8 cellular contexts compared by ENCODE assay signal in genomic region chr17:7885357-7886226, GRCh38. TPM values are rescaled to one million over a fixed set of nuclear protein-coding genes. Genes with fewer than 3 reads are reported as not detected.
DNase-seq lines count a peak whose midpoint lies in the region; ATAC-seq and TF ChIP-seq lines count a peak whose summit lies in the region.

No MANE protein-coding gene starts in this region.

- DNase-seq in BE2C (peak; percentile 59), NCI-H748 (lab: John Stamatoyannopoulos, UW; ENCODE audit: unreplicated experiment) (peak; percentile 78), fibroblast of gingiva (ENCODE audit: low read depth) (peak; percentile 10), natural killer cell (peak; percentile 62), transverse colon (peak; percentile 55)
- DNase-seq in activated CD8-positive, alpha-beta memory T cell treated with anti-CD3 and anti-CD28 coated beads, Interleukin-2, amount 50 U/mL, for 48 hours: peak; percentile 78

- H3K27ac ChIP-seq in transverse colon: peak overlapping the region; percentile 93 to 99 (median 96)

- no peaks in the 10 kb centered on the region for H3K4me1 Mint-ChIP-seq in natural killer cell

- in situ Hi-C loops in transverse colon (cut with MboI; ENCODE audit: low pct_ligation_motif_present in 1 of 4, low pct_unique_long_range_greater_than_20kb in 1 of 4, low sequenced_read_pairs in 3 of 4): no loop called here

- WGBS in transverse colon (ENCODE audit: low coverage in 1 of 2), 2 donors: 1% methylated on average over 38 of the region's 65 CpGs; no CpG with 5 or more reads in 1 of the 2 donors

- peak; percentile 38 for ATAC-seq in GM21619 (IDR thresholded peaks at IDR 0.05; ENCODE audit: unreplicated experiment)
- peak; percentile 21 to 39 (median 32) for ATAC-seq in natural killer cell
- no peak for ATAC-seq in HG02610 (IDR thresholded peaks at IDR 0.05; ENCODE audit: unreplicated experiment)

- intact Hi-C loops in natural killer cell (cut with micrococcal nuclease): loop anchor here (2.0 to 5.0 kb wide), 3 partner anchors 43 to 51 kb away; partner anchors contain the start of genes CNTROB, KDM6B and TRAPPC1
- intact Hi-C loops in transverse colon (cut with DNase I; ENCODE audit: low total_unique reads): no loop called here

- H3K36me3 ChIP-seq in BE2C: peaks cover 2% of the 10 kb centered on the region
- H3K36me3 ChIP-seq in transverse colon: no peaks in the 10 kb centered on the region

- peak overlapping the region; percentile 69 for H3K4me3 ChIP-seq in BE2C (ENCODE audit: low read depth, low read length)
- H3K4me3 ChIP-seq in transverse colon: peak overlapping the region; percentile 70 to 85 (median 80)

- H3K4me1 ChIP-seq in BE2C (peaks cover 3% of the 10 kb centered on the region), transverse colon (peaks cover 39 to 81% (median 70%) of the 10 kb centered on the region in 4 donors)

- H3K27ac Mint-ChIP-seq in natural killer cell: no peak overlapping the region

- peak overlapping the region; percentile 50 for H3K4me3 Mint-ChIP-seq in natural killer cell

- TF ChIP-seq POLR2A in transverse colon (IDR thresholded peaks at IDR 0.05): no peak

- no peak for TF ChIP-seq EP300 in transverse colon (IDR thresholded peaks at IDR 0.05; ENCODE audit: low read depth)

- H3K9me3 ChIP-seq in BE2C (no peaks in the 10 kb centered on the region), transverse colon (no peaks in the 10 kb centered on the region)

- no peaks in the 10 kb centered on the region for H3K27me3 Mint-ChIP-seq in natural killer cell (ENCODE audit: low read depth in 2 of 2)

- no peaks in the 10 kb centered on the region for H3K36me3 Mint-ChIP-seq in natural killer cell

- TF ChIP-seq CTCF in BE2C (IDR thresholded peaks at IDR 0.05; ENCODE audit: low read depth, low read length) (no peak), natural killer cell (IDR thresholded peaks at IDR 0.05) (no peak), transverse colon (IDR thresholded peaks at IDR 0.05) (peak in 1 of 5 experiments; percentile 4)

- no peaks in the 10 kb centered on the region for H3K27me3 ChIP-seq in BE2C
- no peaks in the 10 kb centered on the region for H3K27me3 ChIP-seq in transverse colon

- no peaks in the 10 kb centered on the region for H3K9me3 Mint-ChIP-seq in natural killer cell

RNA-seq across cellular contexts. Expression of gene CHD3, which starts 3.0 kb away (rescaled TPM):
- polyA plus RNA-seq in BE2C (2012; ENCODE audit: insufficient read depth, insufficient read length, low read depth): 66.8 TPM
- total RNA-seq in natural killer cell (100 to 1,000 TPM; 215 to 275 (median 218) TPM), transverse colon (10 to 100 TPM; 53.0 to 71.6 (median 62.0) TPM)

RNA-seq across cellular contexts. Expression of gene CYB5D1, which starts 27.8 kb away (rescaled TPM):
- 21.6 TPM for polyA plus RNA-seq in BE2C (2012; ENCODE audit: insufficient read depth, insufficient read length, low read depth)
- 10 to 100 TPM; 11.0 to 18.3 (median 11.5) TPM for total RNA-seq in natural killer cell
- 10 to 100 TPM in 1 of 4 donors, 1 to 10 TPM in 2, not detected in 1; 4.9 to 50.4 (median 9.6) TPM for total RNA-seq in transverse colon

RNA-seq across cellular contexts. Expression of gene NAA38, which starts 28.2 kb away (rescaled TPM):
- polyA plus RNA-seq in BE2C (2012; ENCODE audit: insufficient read depth, insufficient read length, low read depth): 331 TPM
- total RNA-seq in natural killer cell (10 to 100 TPM; 35.9 to 40.3 (median 37.3) TPM), transverse colon (10 to 100 TPM; 59.8 to 95.3 (median 86.5) TPM)

RNA-seq across cellular contexts. Expression of gene RNF227, which starts 30.5 kb away (rescaled TPM):
- 3.3 TPM for polyA plus RNA-seq in BE2C (2012; ENCODE audit: insufficient read depth, insufficient read length, low read depth)
- total RNA-seq in natural killer cell (1 to 10 TPM; 3.6 to 5.9 (median 4.7) TPM), transverse colon (1 to 10 TPM in 2 of 4 donors, under 1 TPM in 1, not detected in 1; 0.75 to 3.4 (median 2.7) TPM)

RNA-seq across cellular contexts. Expression of gene TMEM88, which starts 30.7 kb away (rescaled TPM):
- polyA plus RNA-seq in BE2C (2012; ENCODE audit: insufficient read depth, insufficient read length, low read depth): 98.8 TPM
- total RNA-seq in natural killer cell: 10 to 100 TPM; 12.7 to 45.5 (median 27.6) TPM
- total RNA-seq in transverse colon: 10 to 100 TPM in 1 of 4 donors, 1 to 10 TPM in 3; 2.4 to 13.1 (median 6.8) TPM

Comparison
In these comparisons a context has a peak if more than half of its experiments do, and no peak if none do; other contexts are left out.
1. DNase-seq: peak in every context shown above with its lines; median percentile 78 in NCI-H748; 78 in activated CD8-positive, alpha-beta memory T cell treated with anti-CD3 and anti-CD28 coated beads, Interleukin-2, amount 50 U/mL, for 48 hours; 62 in natural killer cell; 59 in BE2C; 55 in transverse colon; 10 in fibroblast of gingiva.